ENCODE assay signal across 16 cellular contexts in the genomic region with DNA sequence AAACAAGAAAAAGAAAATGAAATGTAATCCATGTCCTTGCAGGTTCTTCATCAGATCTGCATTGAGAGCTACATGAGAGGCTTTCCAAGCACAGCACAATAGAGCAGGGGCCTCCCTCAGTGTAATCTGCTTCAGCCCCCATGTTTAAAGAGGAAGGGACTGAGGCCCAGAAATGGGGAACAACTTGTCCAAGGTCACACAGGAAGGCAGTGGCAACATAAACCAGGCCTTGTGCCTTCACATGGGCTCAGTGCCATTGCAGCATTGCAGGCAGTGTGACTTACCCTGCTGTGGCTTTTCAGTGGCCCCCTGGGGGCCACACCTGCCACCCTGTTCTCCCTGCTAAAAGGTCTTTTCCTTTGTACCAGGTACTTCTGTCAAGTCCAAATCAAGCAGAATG.
"Had no signal": no experiment of that assay in that cellular context is flagged by ENCODE, and none has a peak within 500 bp of the region (broad histone marks: within the 10 kb centered on the region; RNA-seq: fewer than 3 reads in every experiment).

No MANE protein-coding gene starts in this region.

- DNase-seq: effector CD4-positive, alpha-beta T cell; endodermal cell; erythroblast; hippocampal formation; mesendoderm; naive B cell; posterior cingulate gyrus; spleen; stimulated activated CD4-positive, alpha-beta T cell treated with anti-CD3 and anti-CD28 coated beads, Interleukin-15, amount 100 ng/mL, for 24 hours; stimulated activated CD4-positive, alpha-beta T cell treated with anti-CD3 and anti-CD28 coated beads, Interleukin-1b, Interleukin-23, amount 100 ng/mL, for 48 hours; stimulated activated CD4-positive, alpha-beta T cell treated with anti-CD3 and anti-CD28 coated beads, Interleukin-4, amount 100 ng/mL, for 24 hours; tibial artery; upper lobe of left lung; uterus had no signal

- H3K27me3 ChIP-seq: neutrophil, spleen, tibial artery, upper lobe of left lung, uterus had no signal

- H3K36me3 ChIP-seq: heart left ventricle, neutrophil, spleen, tibial artery, upper lobe of left lung, uterus had no signal

- H3K9me3 ChIP-seq: neutrophil, tibial artery, uterus had no signal

- H3K4me1 ChIP-seq: heart left ventricle, spleen, tibial artery, upper lobe of left lung, uterus had no signal

- H3K4me3 ChIP-seq: heart left ventricle, spleen, tibial artery, upper lobe of left lung, uterus had no signal

- H3K27ac ChIP-seq: heart left ventricle, neutrophil, spleen, tibial artery, upper lobe of left lung, uterus had no signal
